Comparison of ENCODE assay signal across 18 cellular contexts in genomic region chr1:10664251-10664650, GRCh38.
DNase-seq lines count a peak whose midpoint lies in the region; ATAC-seq and TF ChIP-seq lines count a peak whose summit lies in the region.
"Had no signal": no experiment of that assay in that cellular context is flagged by ENCODE, and none has a peak within 500 bp of the region (broad histone marks: within the 10 kb centered on the region; RNA-seq: fewer than 3 reads in every experiment).

No MANE protein-coding gene starts in this region.

- no peaks in the 10 kb centered on the region for H3K9me3 Mint-ChIP-seq in neural progenitor cell
- H3K9me3 Mint-ChIP-seq in activated T-helper 1 cell treated with anti-CD3 and anti-CD28 coated beads, Interleukin-12 subunit alpha, Interleukin-12 subunit beta, Interleukin-2, Interleukin-4 antibody, amounts not matched to agents 30 ng/mL and 10 ng/mL and 1 ng/mL, durations not matched to agents 14 hours and 24 hours and 36 hours, result no peaks in the 10 kb centered on the region
- H3K9me3 Mint-ChIP-seq in activated CD4-positive, alpha-beta T cell treated with anti-CD3 and anti-CD28 coated beads for 36 hours (ENCODE audit: low read depth), result no peaks in the 10 kb centered on the region
- H3K9me3 Mint-ChIP-seq: activated naive CD4-positive, alpha-beta T cell treated with anti-CD3 and anti-CD28 coated beads, Interleukin-2, amount 10 ng/mL, durations not matched to agents 7 days and 5 days; effector memory CD8-positive, alpha-beta T cell; naive thymus-derived CD4-positive, alpha-beta T cell; stimulated activated memory B cell treated with anti-CD40 and anti-IgM and Interleukin-4, amounts not matched to agents 10 μg/mL and 1 μg/mL and 100 μg/mL, for 72 hours; T-helper 1 cell treated with Interleukin-12 subunit alpha and Interleukin-12 subunit beta and Interleukin-4 antibody, amounts not matched to agents 30 μg/mL and 1 μg/mL, for 36 hours had no signal

- H3K4me1 Mint-ChIP-seq in neural progenitor cell, result peaks cover 40% of the 10 kb centered on the region
- no peaks in the 10 kb centered on the region for H3K4me1 Mint-ChIP-seq in activated T-helper 1 cell treated with anti-CD3 and anti-CD28 coated beads, Interleukin-12 subunit alpha, Interleukin-12 subunit beta, Interleukin-2, Interleukin-4 antibody, amounts not matched to agents 30 ng/mL and 10 ng/mL and 1 ng/mL, durations not matched to agents 14 hours and 24 hours and 36 hours (ENCODE audit: low read depth)
- H3K4me1 Mint-ChIP-seq in activated CD4-positive, alpha-beta T cell treated with anti-CD3 and anti-CD28 coated beads for 36 hours, result no peaks in the 10 kb centered on the region
- H3K4me1 Mint-ChIP-seq: activated naive CD4-positive, alpha-beta T cell treated with anti-CD3 and anti-CD28 coated beads, Interleukin-2, amount 10 ng/mL, durations not matched to agents 7 days and 5 days; naive thymus-derived CD4-positive, alpha-beta T cell; stimulated activated memory B cell treated with anti-CD40 and anti-IgM and Interleukin-4, amounts not matched to agents 10 μg/mL and 1 μg/mL and 100 μg/mL, for 72 hours had no signal

- no peak overlapping the region for H2AFZ ChIP-seq in neural progenitor cell (replicated peaks)

- H3K36me3 ChIP-seq in duodenal mucosa (ENCODE audit: control insufficient read depth in 1 of 2, insufficient read depth in 2 of 2, low read length in 2 of 2), result peaks cover 13 to 46% of the 10 kb centered on the region in 2 donors
- H3K36me3 ChIP-seq in neural progenitor cell, result no peaks in the 10 kb centered on the region
- peaks cover 0 to 12% (median 0%) of the 10 kb centered on the region in 4 donors for H3K36me3 ChIP-seq in transverse colon
- H3K36me3 ChIP-seq: BLaER1 treated with 17β-estradiol and CSF1 and Interleukin-3, amounts not matched to agents 10 nM and 100 nM; brain microvascular endothelial cell had no signal

- WGBS in right cardiac atrium, result 44% methylated on average over 15 of the region's 15 CpGs
- 85% methylated on average over 15 of the region's 15 CpGs; no CpG with 5 or more reads in 1 of the 2 donors for WGBS in transverse colon (ENCODE audit: low coverage in 1 of 2), 2 donors

- no peak overlapping the region for H3K4me3 ChIP-seq in duodenal mucosa (ENCODE audit: low read depth in 1 of 2, low read length in 2 of 2)
- no peak overlapping the region for H3K4me3 ChIP-seq in right cardiac atrium (ENCODE audit: low read length)
- H3K4me3 ChIP-seq in neural progenitor cell, result no peak overlapping the region
- no peak overlapping the region for H3K4me3 ChIP-seq in transverse colon
- H3K4me3 ChIP-seq: BLaER1 treated with 17β-estradiol and CSF1 and Interleukin-3, amounts not matched to agents 10 nM and 100 nM; skin epidermis had no signal

- TF ChIP-seq CTCF in neural progenitor cell (IDR thresholded peaks at IDR 0.05), result no peak
- TF ChIP-seq CTCF in transverse colon (IDR thresholded peaks at IDR 0.05), result no peak

- no peaks in the 10 kb centered on the region for H3K79me2 ChIP-seq in neural progenitor cell (ENCODE audit: low read depth)

- no peaks in the 10 kb centered on the region for H3K9me3 ChIP-seq in duodenal mucosa (ENCODE audit: control insufficient read depth in 1 of 2, low read length in 2 of 2)
- H3K9me3 ChIP-seq in right cardiac atrium (ENCODE audit: control insufficient read depth, low read length), result no peaks in the 10 kb centered on the region
- no peaks in the 10 kb centered on the region for H3K9me3 ChIP-seq in neural progenitor cell (ENCODE audit: low read depth)
- no peaks in the 10 kb centered on the region for H3K9me3 ChIP-seq in transverse colon
- H3K9me3 ChIP-seq: BLaER1 treated with 17β-estradiol and CSF1 and Interleukin-3, amounts not matched to agents 10 nM and 100 nM had no signal

- peak; percentile 7 to 40 for ATAC-seq in right cardiac atrium
- ATAC-seq in activated CD4-positive, alpha-beta T cell treated with anti-CD3 and anti-CD28 coated beads for 36 hours, result no peak
- ATAC-seq: effector memory CD8-positive, alpha-beta T cell; naive thymus-derived CD4-positive, alpha-beta T cell; stimulated activated memory B cell treated with anti-CD40 and anti-IgM and Interleukin-4, amounts not matched to agents 10 μg/mL and 1 μg/mL and 100 μg/mL, for 72 hours had no signal

- H3K4me2 ChIP-seq in neural progenitor cell, result peak overlapping the region; percentile 50

- H4K20me1 ChIP-seq in neural progenitor cell (ENCODE audit: low read depth), result peaks cover 52% of the 10 kb centered on the region

- no peaks in the 10 kb centered on the region for H3K4me1 ChIP-seq in duodenal mucosa (ENCODE audit: control insufficient read depth in 1 of 2, insufficient read depth in 2 of 2, low read length in 2 of 2)
- H3K4me1 ChIP-seq in right cardiac atrium (ENCODE audit: control insufficient read depth, insufficient read depth, low read length), result peaks cover 12% of the 10 kb centered on the region
- peaks cover 41% of the 10 kb centered on the region for H3K4me1 ChIP-seq in neural progenitor cell
- peaks cover 15 to 38% (median 30%) of the 10 kb centered on the region in 4 donors for H3K4me1 ChIP-seq in transverse colon

- H3F3A ChIP-seq in neural progenitor cell (ENCODE audit: low read depth), result peaks cover 44% of the 10 kb centered on the region

- in situ Hi-C loops in transverse colon (cut with MboI; ENCODE audit: low pct_ligation_motif_present in 1 of 4, low pct_unique_long_range_greater_than_20kb in 1 of 4, low sequenced_read_pairs in 3 of 4), result no loop called here

- H3K27ac ChIP-seq in duodenal mucosa (ENCODE audit: low read depth, low read length) (peak overlapping the region; percentile 10), right cardiac atrium (ENCODE audit: low read length) (peak overlapping the region; percentile 65), neural progenitor cell (no peak overlapping the region), transverse colon (peak overlapping the region; percentile 83 to 95 (median 94))
- H3K27ac ChIP-seq: brain microvascular endothelial cell had no signal

- H3K4me3 Mint-ChIP-seq in neural progenitor cell, result no peak overlapping the region
- no peak overlapping the region for H3K4me3 Mint-ChIP-seq in activated T-helper 1 cell treated with anti-CD3 and anti-CD28 coated beads, Interleukin-12 subunit alpha, Interleukin-12 subunit beta, Interleukin-2, Interleukin-4 antibody, amounts not matched to agents 30 ng/mL and 10 ng/mL and 1 ng/mL, durations not matched to agents 14 hours and 24 hours and 36 hours
- no peak overlapping the region for H3K4me3 Mint-ChIP-seq in activated CD4-positive, alpha-beta T cell treated with anti-CD3 and anti-CD28 coated beads for 36 hours
- H3K4me3 Mint-ChIP-seq: activated naive CD4-positive, alpha-beta T cell treated with anti-CD3 and anti-CD28 coated beads, Interleukin-2, amount 10 ng/mL, durations not matched to agents 7 days and 5 days; effector memory CD8-positive, alpha-beta T cell; naive thymus-derived CD4-positive, alpha-beta T cell; stimulated activated memory B cell treated with anti-CD40 and anti-IgM and Interleukin-4, amounts not matched to agents 10 μg/mL and 1 μg/mL and 100 μg/mL, for 72 hours; T-helper 1 cell treated with Interleukin-12 subunit alpha and Interleukin-12 subunit beta and Interleukin-4 antibody, amounts not matched to agents 30 μg/mL and 1 μg/mL, for 36 hours had no signal

- no peak for TF ChIP-seq EP300 in transverse colon (IDR thresholded peaks at IDR 0.05; ENCODE audit: low read depth)

- POLR2A ChIA-PET in activated CD4-positive, alpha-beta T cell treated with anti-CD3 and anti-CD28 coated beads for 36 hours (lab: Charles Lee), result interaction anchor here (0.7 kb wide), 1 partner anchor 255 kb away, joined by 3 read pairs; no protein-coding TSS in a partner anchor

- H3K9ac ChIP-seq in duodenal mucosa (ENCODE audit: low read depth in 1 of 2, low read length in 2 of 2) (no peak overlapping the region), neural progenitor cell (no peak overlapping the region)

- intact Hi-C loops in right cardiac atrium (cut with DNase I) (no loop called here), transverse colon (cut with DNase I; ENCODE audit: low total_unique reads) (no loop called here)
- intact Hi-C loops in activated T-helper 1 cell treated with anti-CD3 and anti-CD28 coated beads, Interleukin-12 subunit alpha, Interleukin-12 subunit beta, Interleukin-2, Interleukin-4 antibody, amounts not matched to agents 30 ng/mL and 10 ng/mL and 1 ng/mL, durations not matched to agents 14 hours and 24 hours and 36 hours (cut with micrococcal nuclease), result no loop called here
- intact Hi-C loops in activated CD4-positive, alpha-beta T cell treated with anti-CD3 and anti-CD28 coated beads for 36 hours (cut with DNase I, micrococcal nuclease), result no loop called here

- CTCF ChIA-PET in activated CD4-positive, alpha-beta T cell treated with anti-CD3 and anti-CD28 coated beads for 36 hours (lab: Charles Lee), result no interaction called here

- peaks cover 1% of the 10 kb centered on the region for H3K36me3 Mint-ChIP-seq in neural progenitor cell
- H3K36me3 Mint-ChIP-seq in activated T-helper 1 cell treated with anti-CD3 and anti-CD28 coated beads, Interleukin-12 subunit alpha, Interleukin-12 subunit beta, Interleukin-2, Interleukin-4 antibody, amounts not matched to agents 30 ng/mL and 10 ng/mL and 1 ng/mL, durations not matched to agents 14 hours and 24 hours and 36 hours (ENCODE audit: low read depth), result no peaks in the 10 kb centered on the region
- H3K36me3 Mint-ChIP-seq in activated CD4-positive, alpha-beta T cell treated with anti-CD3 and anti-CD28 coated beads for 36 hours (ENCODE audit: low read depth), result no peaks in the 10 kb centered on the region
- H3K36me3 Mint-ChIP-seq: activated naive CD4-positive, alpha-beta T cell treated with anti-CD3 and anti-CD28 coated beads, Interleukin-2, amount 10 ng/mL, durations not matched to agents 7 days and 5 days had no signal

- H3K27me3 ChIP-seq in duodenal mucosa (ENCODE audit: control insufficient read depth in 1 of 2, insufficient read depth in 2 of 2, low read length in 2 of 2) (no peaks in the 10 kb centered on the region), right cardiac atrium (ENCODE audit: control insufficient read depth, insufficient read depth) (no peaks in the 10 kb centered on the region), neural progenitor cell (no peaks in the 10 kb centered on the region), transverse colon (no peaks in the 10 kb centered on the region)
- H3K27me3 ChIP-seq: BLaER1 treated with 17β-estradiol and CSF1 and Interleukin-3, amounts not matched to agents 10 nM and 100 nM had no signal

- peaks cover 5% of the 10 kb centered on the region for H3K27me3 Mint-ChIP-seq in neural progenitor cell (ENCODE audit: insufficient read depth, low read depth)
- no peaks in the 10 kb centered on the region for H3K27me3 Mint-ChIP-seq in activated T-helper 1 cell treated with anti-CD3 and anti-CD28 coated beads, Interleukin-12 subunit alpha, Interleukin-12 subunit beta, Interleukin-2, Interleukin-4 antibody, amounts not matched to agents 30 ng/mL and 10 ng/mL and 1 ng/mL, durations not matched to agents 14 hours and 24 hours and 36 hours (ENCODE audit: insufficient read depth)
- H3K27me3 Mint-ChIP-seq in activated CD4-positive, alpha-beta T cell treated with anti-CD3 and anti-CD28 coated beads for 36 hours, result no peaks in the 10 kb centered on the region
- H3K27me3 Mint-ChIP-seq: activated naive CD4-positive, alpha-beta T cell treated with anti-CD3 and anti-CD28 coated beads, Interleukin-2, amount 10 ng/mL, durations not matched to agents 7 days and 5 days; effector memory CD8-positive, alpha-beta T cell; naive thymus-derived CD4-positive, alpha-beta T cell; stimulated activated memory B cell treated with anti-CD40 and anti-IgM and Interleukin-4, amounts not matched to agents 10 μg/mL and 1 μg/mL and 100 μg/mL, for 72 hours had no signal

- no peak for TF ChIP-seq POLR2A in transverse colon (IDR thresholded peaks at IDR 0.05)

- DNase-seq in right cardiac atrium (peak; percentile 36 to 83 (median 83)), neural progenitor cell (ENCODE audit: low spot score) (peak; percentile 85), transverse colon (no peak), NCI-H1930 (lab: John Stamatoyannopoulos, UW) (no peak)
- DNase-seq in activated T-helper 1 cell treated with anti-CD3 and anti-CD28 coated beads, Interleukin-12 subunit alpha, Interleukin-12 subunit beta, Interleukin-2, Interleukin-4 antibody, amounts not matched to agents 30 ng/mL and 10 ng/mL and 1 ng/mL, durations not matched to agents 14 hours and 24 hours and 36 hours (ENCODE audit: low spot score), result no peak
- DNase-seq in activated CD4-positive, alpha-beta T cell treated with anti-CD3 and anti-CD28 coated beads for 36 hours, result no peak
- DNase-seq: activated CD8-positive, alpha-beta memory T cell treated with anti-CD3 and anti-CD28 coated beads, Interleukin-2, amount 50 U/mL, for 4 hours; activated naive CD4-positive, alpha-beta T cell treated with anti-CD3 and anti-CD28 coated beads, Interleukin-2, amount 10 ng/mL, durations not matched to agents 7 days and 5 days; DMS79; effector memory CD8-positive, alpha-beta T cell; MM.1S; naive thymus-derived CD4-positive, alpha-beta T cell had no signal

- no peak overlapping the region for H3K27ac Mint-ChIP-seq in neural progenitor cell
- no peak overlapping the region for H3K27ac Mint-ChIP-seq in activated T-helper 1 cell treated with anti-CD3 and anti-CD28 coated beads, Interleukin-12 subunit alpha, Interleukin-12 subunit beta, Interleukin-2, Interleukin-4 antibody, amounts not matched to agents 30 ng/mL and 10 ng/mL and 1 ng/mL, durations not matched to agents 14 hours and 24 hours and 36 hours
- H3K27ac Mint-ChIP-seq in activated CD4-positive, alpha-beta T cell treated with anti-CD3 and anti-CD28 coated beads for 36 hours, result no peak overlapping the region
- H3K27ac Mint-ChIP-seq: activated naive CD4-positive, alpha-beta T cell treated with anti-CD3 and anti-CD28 coated beads, Interleukin-2, amount 10 ng/mL, durations not matched to agents 7 days and 5 days; effector memory CD8-positive, alpha-beta T cell; stimulated activated memory B cell treated with anti-CD40 and anti-IgM and Interleukin-4, amounts not matched to agents 10 μg/mL and 1 μg/mL and 100 μg/mL, for 72 hours; T-helper 1 cell treated with Interleukin-12 subunit alpha and Interleukin-12 subunit beta and Interleukin-4 antibody, amounts not matched to agents 30 μg/mL and 1 μg/mL, for 36 hours had no signal

Comparison
In these comparisons a context has a peak if more than half of its experiments do, and no peak if none do; other contexts are left out.
1. DNase-seq: peak in right cardiac atrium (3 of 3) and neural progenitor cell (single experiment); none in transverse colon (single experiment), activated T-helper 1 cell treated with anti-CD3 and anti-CD28 coated beads, Interleukin-12 subunit alpha, Interleukin-12 subunit beta, Interleukin-2, Interleukin-4 antibody, amounts not matched to agents 30 ng/mL and 10 ng/mL and 1 ng/mL, durations not matched to agents 14 hours and 24 hours and 36 hours (single experiment), NCI-H1930 (0 of 2) and activated CD4-positive, alpha-beta T cell treated with anti-CD3 and anti-CD28 coated beads for 36 hours (single experiment).